Comparison of ENCODE assay signal across 10 cellular contexts in the genomic region with DNA sequence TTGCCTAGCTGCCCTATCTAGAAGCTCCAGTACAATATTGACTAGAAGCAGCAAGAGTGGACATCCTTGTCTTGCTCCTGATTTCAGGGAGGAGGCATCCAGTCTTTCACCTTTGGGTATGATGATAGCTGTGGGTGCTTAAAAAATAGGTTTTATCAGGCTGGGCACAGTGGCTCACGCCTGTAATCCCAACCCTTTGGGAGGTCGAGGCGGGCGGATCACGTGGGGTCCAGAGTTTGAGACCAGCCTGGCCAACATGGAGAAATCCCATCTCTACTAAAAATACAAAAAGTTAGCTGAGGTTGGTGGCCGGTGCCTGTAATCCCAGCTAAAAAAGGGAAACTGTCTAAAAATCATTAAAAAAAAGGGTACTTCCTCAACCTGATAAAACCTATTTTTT. TPM values are rescaled to one million over a fixed set of nuclear protein-coding genes. Genes with fewer than 3 reads are reported as not detected.
DNase-seq lines count a peak whose midpoint lies in the region; ATAC-seq, FAIRE-seq and TF ChIP-seq lines count a peak whose summit lies in the region.
"Had no signal": no experiment of that assay in that cellular context is flagged by ENCODE, and none has a peak within 500 bp of the region (broad histone marks: within the 10 kb centered on the region; RNA-seq: fewer than 3 reads in every experiment).

No MANE protein-coding gene starts in this region.

- H3K4me2 ChIP-seq in DND-41 (ENCODE audit: insufficient read depth, low read length) (peak overlapping the region; percentile 91), keratinocyte (ENCODE audit: control insufficient read depth, extremely low read depth, insufficient read depth, low read depth, low read length) (peak overlapping the region; percentile 70)

- no peak for FAIRE-seq in keratinocyte (lab: Jason Lieb, UNC)

- H3K4me3 ChIP-seq in ACC112 (ENCODE audit: low read depth, low read length) (peak overlapping the region; percentile 94), DND-41 (ENCODE audit: low read depth in 1 of 2, low read length in 2 of 2) (peak overlapping the region in 1 of 2 experiments; percentile 68; a peak in 1 of 4 replicates), keratinocyte (ENCODE audit: control insufficient read depth in 2 of 3, extremely low read depth in 1 of 3, insufficient read depth in 2 of 3, low read depth in 1 of 3, low read length in 3 of 3) (no peak overlapping the region), heart right ventricle (no peak overlapping the region), heart left ventricle (peak overlapping the region in 1 of 12 donors; percentile 80)
- H3K4me3 ChIP-seq: cardiac muscle cell had no signal

- peaks cover 5 to 7% of the 10 kb centered on the region in 2 donors for H3K9me3 Mint-ChIP-seq in activated T-cell treated with anti-CD3 and anti-CD28 coated beads, Interleukin-2, amount 50 U/mL, for 72 hours

- H2AFZ ChIP-seq in ACC112 (ENCODE audit: low read length, unreplicated experiment) (no peak overlapping the region), DND-41 (ENCODE audit: low read depth, low read length) (no peak overlapping the region), keratinocyte (ENCODE audit: control insufficient read depth, low read length) (no peak overlapping the region)

- H3K9ac ChIP-seq in DND-41 (ENCODE audit: low read depth, low read length): peak overlapping the region; percentile 72; the same call in 1 of the 2 replicates
- no peak overlapping the region for H3K9ac ChIP-seq in keratinocyte (ENCODE audit: control insufficient read depth, extremely low read depth, insufficient read depth, low read length)

- no peak overlapping the region for H3K27ac Mint-ChIP-seq in activated T-cell treated with anti-CD3 and anti-CD28 coated beads, Interleukin-2, amount 50 U/mL, for 72 hours

- peaks cover 2% of the 10 kb centered on the region for H3K9me1 ChIP-seq in keratinocyte (ENCODE audit: control insufficient read depth, extremely low read depth, insufficient read depth, low read length)

- TF ChIP-seq CTCF in DND-41 (IDR thresholded peaks at IDR 0.05; ENCODE audit: borderline replicate concordance, extremely low read depth, low read length, poor library complexity, severe bottlenecking): no peak
- TF ChIP-seq CTCF in keratinocyte (optimal IDR thresholded peaks at IDR 0.05 in 1 of 3, IDR thresholded peaks at IDR 0.05 in 1 of 3, conservative IDR thresholded peaks at IDR 0.05 in 1 of 3; ENCODE audit: extremely low read depth in 1 of 3, insufficient read depth in 2 of 3, low read length in 3 of 3): no peak
- no peak for TF ChIP-seq CTCF in heart right ventricle (IDR thresholded peaks at IDR 0.05)
- TF ChIP-seq CTCF in heart left ventricle (IDR thresholded peaks at IDR 0.05): no peak

- H3K27me3 ChIP-seq in ACC112 (ENCODE audit: insufficient read depth, low read length) (no peaks in the 10 kb centered on the region), DND-41 (ENCODE audit: insufficient read depth, low read length, poor library complexity) (no peaks in the 10 kb centered on the region), keratinocyte (ENCODE audit: control insufficient read depth, extremely low read depth, insufficient read depth, low read length) (no peaks in the 10 kb centered on the region), heart right ventricle (no peaks in the 10 kb centered on the region), heart left ventricle (no peaks in the 10 kb centered on the region)
- H3K27me3 ChIP-seq: cardiac muscle cell had no signal

- H3K27me3 Mint-ChIP-seq in activated T-cell treated with anti-CD3 and anti-CD28 coated beads, Interleukin-2, amount 50 U/mL, for 72 hours (ENCODE audit: low read depth): no peaks in the 10 kb centered on the region

- H3K27ac ChIP-seq in ACC112 (ENCODE audit: low read depth, low read length) (no peak overlapping the region; the same call in 1 of the 2 replicates), DND-41 (ENCODE audit: low read length) (no peak overlapping the region), keratinocyte (ENCODE audit: control insufficient read depth, insufficient read depth, low read length) (no peak overlapping the region), heart right ventricle (peak overlapping the region in 1 of 10 donors; percentile 94), heart left ventricle (no peak overlapping the region)
- H3K27ac ChIP-seq: cardiac muscle cell had no signal

- TF ChIP-seq POLR2A in heart left ventricle (IDR thresholded peaks at IDR 0.05): no peak

- ATAC-seq in DND-41 (ENCODE audit: insufficient read depth, low read depth) (no peak), heart right ventricle (no peak), heart left ventricle (no peak), GM18867 (IDR thresholded peaks at IDR 0.05; ENCODE audit: unreplicated experiment) (no peak)
- ATAC-seq in activated T-cell treated with anti-CD3 and anti-CD28 coated beads, Interleukin-2, amount 50 U/mL, for 72 hours (replicated peaks in 1 of 2): no peak

- intact Hi-C loops in heart right ventricle (cut with DNase I): loop anchor here in 6 of 10 donors (5.0 kb wide), 6 partner anchors 33 to 208 kb away; partner anchors contain the start of genes KCNT1 (in 1 of the 6) and TMEM250 (in 1 of the 6)
- intact Hi-C loops in heart left ventricle (cut with DNase I): loop anchor here in 4 of 10 donors (5.0 to 10.0 kb wide), 4 partner anchors 42 to 205 kb away; partner anchors contain the start of gene KCNT1 (in 1 of the 4)

- peaks cover 26 to 41% of the 10 kb centered on the region in 2 donors for H3K36me3 Mint-ChIP-seq in activated T-cell treated with anti-CD3 and anti-CD28 coated beads, Interleukin-2, amount 50 U/mL, for 72 hours (ENCODE audit: insufficient read depth in 2 of 2)

- peaks cover 68% of the 10 kb centered on the region for H3K79me2 ChIP-seq in ACC112 (ENCODE audit: control insufficient read depth, insufficient read depth, low read length, unreplicated experiment)
- peaks cover 55% of the 10 kb centered on the region for H3K79me2 ChIP-seq in DND-41 (ENCODE audit: insufficient read depth, low read length)
- peaks cover 19% of the 10 kb centered on the region for H3K79me2 ChIP-seq in keratinocyte (ENCODE audit: control insufficient read depth, insufficient read depth, low read length)

- H3K36me3 ChIP-seq in ACC112 (ENCODE audit: insufficient read depth, low read length) (peaks cover 45% of the 10 kb centered on the region), DND-41 (ENCODE audit: insufficient read depth, low read length) (peaks cover 44% of the 10 kb centered on the region), keratinocyte (ENCODE audit: control insufficient read depth in 2 of 2, extremely low read depth in 1 of 2, insufficient read depth in 2 of 2, low read length in 2 of 2) (peaks cover 24 to 26% of the 10 kb centered on the region in 2 experiments), heart right ventricle (peaks cover 0 to 46% (median 20%) of the 10 kb centered on the region in 9 donors), heart left ventricle (peaks cover 0 to 41% (median 7%) of the 10 kb centered on the region in 9 donors)
- H3K36me3 ChIP-seq: cardiac muscle cell had no signal

- H3K9me3 ChIP-seq in DND-41 (ENCODE audit: insufficient read depth, low read length, severe bottlenecking) (no peaks in the 10 kb centered on the region), keratinocyte (ENCODE audit: control insufficient read depth, low read depth, low read length) (peaks cover 5% of the 10 kb centered on the region), heart right ventricle (peaks cover 0 to 27% (median 8%) of the 10 kb centered on the region in 11 donors), heart left ventricle (peaks cover 0 to 22% (median 1%) of the 10 kb centered on the region in 12 donors)

- H3K4me1 Mint-ChIP-seq in activated T-cell treated with anti-CD3 and anti-CD28 coated beads, Interleukin-2, amount 50 U/mL, for 72 hours (ENCODE audit: low read depth): peaks cover 61% of the 10 kb centered on the region

- 97% methylated on average over 6 of the region's 6 CpGs for WGBS in heart right ventricle, 2 donors
- WGBS in heart left ventricle, 4 donors: 93 to 100% (median 96%) methylated on average over 6 of the region's 6 CpGs

- peak overlapping the region; percentile 79 to 91 for H3K4me3 Mint-ChIP-seq in activated T-cell treated with anti-CD3 and anti-CD28 coated beads, Interleukin-2, amount 50 U/mL, for 72 hours

- no peak for DNase-seq in DND-41
- no peak for DNase-seq in activated T-cell treated with anti-CD3 and anti-CD28 coated beads, Interleukin-2, amount 50 U/mL, for 72 hours
- no peak for DNase-seq in keratinocyte (ENCODE audit: low read depth, low spot score)
- no peak for DNase-seq in heart right ventricle
- DNase-seq in NCI-H82 treated with DMSO at 0.1 percent for 48 hours (lab: John Stamatoyannopoulos, UW; ENCODE audit: unreplicated experiment): no peak
- no peak for DNase-seq in heart left ventricle
- DNase-seq: NCI-H1436 treated with DMSO at 0.1 percent for 48 hours had no signal

- dilution Hi-C loops in keratinocyte (cut with MboI; ENCODE audit: extremely low pct_ligation_motif_present, low sequenced_read_pairs): no loop called here

- H3K4me1 ChIP-seq in ACC112 (ENCODE audit: control insufficient read depth, insufficient read depth, low read length, unreplicated experiment) (peaks cover 29% of the 10 kb centered on the region), DND-41 (ENCODE audit: insufficient read depth, low read length) (peaks cover 42% of the 10 kb centered on the region), keratinocyte (ENCODE audit: control insufficient read depth, extremely low read depth, insufficient read depth, low read length) (peaks cover 31% of the 10 kb centered on the region), heart right ventricle (peaks cover 4 to 44% (median 37%) of the 10 kb centered on the region in 9 donors), heart left ventricle (peaks cover 0 to 41% (median 27%) of the 10 kb centered on the region in 12 donors)

- H4K20me1 ChIP-seq in DND-41 (ENCODE audit: insufficient read depth, low read length) (peaks cover 22% of the 10 kb centered on the region; the same call in 1 of the 2 replicates), keratinocyte (ENCODE audit: control insufficient read depth, extremely low read depth, insufficient read depth, low read length) (no peaks in the 10 kb centered on the region)

RNA-seq across cellular contexts. Expression of gene CAMSAP1, which starts 2.0 kb away (rescaled TPM):
- 10 to 100 TPM; 42.2 to 53.4 TPM for total RNA-seq in activated T-cell treated with anti-CD3 and anti-CD28 coated beads, Interleukin-2, amount 50 U/mL, for 72 hours
- 5.0 to 8.3 TPM (median 6.0 TPM) in 3 replicates for polyA plus RNA-seq in keratinocyte
- polyA plus RNA-seq in keratinocyte (2011; ENCODE audit: low read depth): 6.7 TPM
- 5.4 and 5.5 TPM in 2 replicates for polyA plus RNA-seq in keratinocyte (2011; cell fraction: cytosol; rRNA removed)
- polyA plus RNA-seq in keratinocyte (2011; cell fraction: nucleus; rRNA removed): 12.0 and 12.2 TPM in 2 replicates
- 10.2 and 10.7 TPM in 2 replicates for polyA plus RNA-seq in keratinocyte (2012; ENCODE audit: low replicate concordance)
- polyA minus RNA-seq in keratinocyte: 11.7 to 20.7 TPM (median 17.3 TPM) in 3 replicates
- 43.2 TPM for polyA minus RNA-seq in keratinocyte (2011; cell fraction: cytosol; rRNA and poly(A)+ RNA removed)
- 12.7 and 14.0 TPM in 2 replicates for polyA minus RNA-seq in keratinocyte (2011; cell fraction: nucleus; rRNA and poly(A)+ RNA removed)
- 10 to 100 TPM; 15.6 to 25.0 (median 20.6) TPM for total RNA-seq in heart right ventricle
- polyA plus RNA-seq in heart right ventricle: 10 to 100 TPM in 1 of 2 donors, 1 to 10 TPM in 1; 6.7 to 10.5 TPM
- 10 to 100 TPM; 15.6 to 38.3 (median 22.5) TPM for total RNA-seq in heart left ventricle
- 10 to 100 TPM; 10.9 to 19.0 TPM for polyA plus RNA-seq in heart left ventricle

RNA-seq across cellular contexts. Expression of gene UBAC1, which starts 51.8 kb away (rescaled TPM):
- total RNA-seq in activated T-cell treated with anti-CD3 and anti-CD28 coated beads, Interleukin-2, amount 50 U/mL, for 72 hours: 10 to 100 TPM; 35.6 to 41.6 TPM
- polyA plus RNA-seq in keratinocyte: 37.8 to 55.9 TPM (median 50.7 TPM) in 3 replicates
- polyA plus RNA-seq in keratinocyte (2011; ENCODE audit: low read depth): 80.6 TPM
- polyA plus RNA-seq in keratinocyte (2011; cell fraction: cytosol; rRNA removed): 39.5 and 50.0 TPM in 2 replicates
- 36.5 and 39.7 TPM in 2 replicates for polyA plus RNA-seq in keratinocyte (2011; cell fraction: nucleus; rRNA removed)
- polyA plus RNA-seq in keratinocyte (2012; ENCODE audit: low replicate concordance): 26.0 and 32.9 TPM in 2 replicates
- 28.3 to 36.6 TPM (median 33.5 TPM) in 3 replicates for polyA minus RNA-seq in keratinocyte
- polyA minus RNA-seq in keratinocyte (2011; cell fraction: cytosol; rRNA and poly(A)+ RNA removed): 32.4 TPM
- polyA minus RNA-seq in keratinocyte (2011; cell fraction: nucleus; rRNA and poly(A)+ RNA removed): 8.9 and 11.3 TPM in 2 replicates
- 100 to 1,000 TPM in 2 of 10 donors, 10 to 100 TPM in 8; 73.8 to 138 (median 85.4) TPM for total RNA-seq in heart right ventricle
- 100 to 1,000 TPM in 1 of 2 donors, 10 to 100 TPM in 1; 83.8 to 172 TPM for polyA plus RNA-seq in heart right ventricle
- total RNA-seq in heart left ventricle: 100 to 1,000 TPM in 4 of 9 donors, 10 to 100 TPM in 5; 71.1 to 115 (median 87.6) TPM
- 100 to 1,000 TPM; 100 to 140 TPM for polyA plus RNA-seq in heart left ventricle
